In genomic region chr1:241998412-241998921, GRCh38 we compare ENCODE assay signal across 8 cellular contexts. TPM values are rescaled to one million over a fixed set of nuclear protein-coding genes. Genes with fewer than 3 reads are reported as not detected.
A peak's percentile ranks its signal among the peaks of the same experiment; 100 is the strongest.
DNase-seq lines count a peak whose midpoint lies in the region; ATAC-seq and TF ChIP-seq lines count a peak whose summit lies in the region.

No MANE protein-coding gene starts in this region.

- H3K27ac Mint-ChIP-seq in T-helper 17 cell = peak overlapping the region; percentile 61

- H3K36me3 Mint-ChIP-seq in T-helper 17 cell (ENCODE audit: low read depth) = no peaks in the 10 kb centered on the region

- peak; percentile 42 for TF ChIP-seq CTCF in HL-60 (IDR thresholded peaks at IDR 0.05; ENCODE audit: insufficient read depth, low read length)
- peak; percentile 87 for TF ChIP-seq CTCF in astrocyte of the cerebellum (IDR thresholded peaks at IDR 0.05; ENCODE audit: low read depth, low read length, missing control alignments)
- TF ChIP-seq CTCF in sigmoid colon (IDR thresholded peaks at IDR 0.05) = peak in 3 of 4 experiments; percentile 25 to 51 (median 31)

- in situ Hi-C loops in astrocyte of the cerebellum (cut with HindIII; ENCODE audit: low sequenced_read_pairs) = no loop called here

- H3K4me3 ChIP-seq in BLaER1 treated with 17β-estradiol and CSF1 and Interleukin-3, amounts not matched to agents 10 nM and 100 nM = peak overlapping the region in 1 of 10 experiments; percentile 35; a peak in 3 of 20 replicates
- H3K4me3 ChIP-seq in HL-60 (replicated peaks; ENCODE audit: insufficient read depth, low read length) (peak overlapping the region; percentile 31), astrocyte of the cerebellum (ENCODE audit: low read depth, low read length) (peak overlapping the region; percentile 31), sigmoid colon (peak overlapping the region in 3 of 4 donors; percentile 19 to 34 (median 22))

- H4K20me1 ChIP-seq in BLaER1 treated with 17β-estradiol and CSF1 and Interleukin-3, amounts not matched to agents 10 nM and 100 nM = no peaks in the 10 kb centered on the region

- H3K9ac ChIP-seq in BLaER1 treated with 17β-estradiol and CSF1 and Interleukin-3, amounts not matched to agents 10 nM and 100 nM = peak overlapping the region in 1 of 11 experiments; percentile 38; a peak in 1 of 22 replicates

- H3K27me3 Mint-ChIP-seq in T-helper 17 cell = no peaks in the 10 kb centered on the region

- no peaks in the 10 kb centered on the region for H3K36me3 ChIP-seq in BLaER1 treated with 17β-estradiol and CSF1 and Interleukin-3, amounts not matched to agents 10 nM and 100 nM
- no peaks in the 10 kb centered on the region for H3K36me3 ChIP-seq in sigmoid colon

- WGBS in sigmoid colon, 2 donors = 8 to 11% methylated on average over 20 of the region's 20 CpGs

- intact Hi-C loops in sigmoid colon (cut with DNase I) = no loop called here

- peak overlapping the region in 8 of 11 experiments; percentile 9 to 59 (median 42); a peak in 12 of 22 replicates for H3K4me2 ChIP-seq in BLaER1 treated with 17β-estradiol and CSF1 and Interleukin-3, amounts not matched to agents 10 nM and 100 nM

- H3K4me1 ChIP-seq in BLaER1 treated with 17β-estradiol and CSF1 and Interleukin-3, amounts not matched to agents 10 nM and 100 nM = peaks cover 0 to 20% (median 5%) of the 10 kb centered on the region in 10 experiments; a peak in 14 of 20 replicates
- H3K4me1 ChIP-seq in sigmoid colon = peaks cover 0 to 5% (median 0%) of the 10 kb centered on the region in 4 donors

- ATAC-seq in GM19452 (IDR thresholded peaks at IDR 0.05; ENCODE audit: unreplicated experiment) (peak; percentile 89), T-helper 17 cell (peak; percentile 65)

- TF ChIP-seq POLR2A in sigmoid colon (IDR thresholded peaks at IDR 0.05) = no peak

- peaks cover 6% of the 10 kb centered on the region for H3K4me1 Mint-ChIP-seq in T-helper 17 cell

- H3K9me3 ChIP-seq in BLaER1 treated with 17β-estradiol and CSF1 and Interleukin-3, amounts not matched to agents 10 nM and 100 nM (replicated peaks in 1 of 11) = no peaks in the 10 kb centered on the region
- H3K9me3 ChIP-seq in T-helper 17 cell (ENCODE audit: control insufficient read depth, low read length, poor library complexity, severe bottlenecking) (no peaks in the 10 kb centered on the region), sigmoid colon (no peaks in the 10 kb centered on the region)

- peak; percentile 46 to 49 for DNase-seq in HL-60 (ENCODE audit: low read depth in 1 of 2, low spot score in 1 of 2)
- DNase-seq in T-helper 17 cell = peak in 2 of 3 donors; percentile 9 to 16
- peak; percentile 57 for DNase-seq in astrocyte of the cerebellum (ENCODE audit: low read depth)
- DNase-seq in hypothalamus (lab: John Stamatoyannopoulos, UW) = peak in 41 of 51 donors; percentile 2 to 67 (median 32)
- DNase-seq in sigmoid colon = peak; percentile 88
- no peak for DNase-seq in NCI-H2081 (lab: John Stamatoyannopoulos, UW)

- peak overlapping the region; percentile 49 for H3K4me3 Mint-ChIP-seq in T-helper 17 cell

- no peaks in the 10 kb centered on the region for H3K27me3 ChIP-seq in BLaER1 treated with 17β-estradiol and CSF1 and Interleukin-3, amounts not matched to agents 10 nM and 100 nM
- no peaks in the 10 kb centered on the region for H3K27me3 ChIP-seq in HL-60 (ENCODE audit: insufficient read depth, poor library complexity, severe bottlenecking)
- no peaks in the 10 kb centered on the region for H3K27me3 ChIP-seq in sigmoid colon

- TF ChIP-seq EP300 in sigmoid colon (IDR thresholded peaks at IDR 0.05) = no peak

- H3K27ac ChIP-seq in BLaER1 treated with 17β-estradiol and CSF1 and Interleukin-3, amounts not matched to agents 10 nM and 100 nM = no peak overlapping the region; a peak in 2 of 22 replicates
- H3K27ac ChIP-seq in HL-60 (replicated peaks) (no peak overlapping the region), sigmoid colon (peak overlapping the region in 2 of 4 donors; percentile 3 to 58)

RNA-seq across cellular contexts. Expression of gene MAP1LC3C, which starts 0.4 kb away (rescaled TPM):
- not detected for total RNA-seq in T-helper 17 cell
- 1 to 10 TPM in 3 of 4 donors, not detected in 1; 4.2 to 8.1 (median 5.0) TPM for total RNA-seq in sigmoid colon
- 1 to 10 TPM in 2 of 3 donors, not detected in 1; 1.3 to 6.0 TPM for polyA plus RNA-seq in sigmoid colon

RNA-seq across cellular contexts. Expression of gene BECN2, which starts 40.9 kb away (rescaled TPM):
- total RNA-seq in T-helper 17 cell (not detected), sigmoid colon (not detected)
- not detected for polyA plus RNA-seq in sigmoid colon

Comparison
In these comparisons a context has a peak if more than half of its experiments do, and no peak if none do; other contexts are left out.
1. DNase-seq: peak in HL-60 (2 of 2), T-helper 17 cell (2 of 3), astrocyte of the cerebellum (single experiment), hypothalamus (41 of 51) and sigmoid colon (single experiment); none in NCI-H2081 (0 of 2).
2. CTCF ChIP-seq: peak in every context shown above with its lines; median percentile 87 in astrocyte of the cerebellum; 42 in HL-60; 31 in sigmoid colon.